Comparison of ENCODE assay signal across 3 cellular contexts in genomic region chr20:61585764-61586163, GRCh38.
TF ChIP-seq lines count a peak whose summit lies in the region.

No MANE protein-coding gene starts in this region.

TF ChIP-seq in HEK293, 187 proteins besides CTCF, POLR2A, EP300 and RAD21 (continued from another document and continues in another):
- TF ChIP-seq ZNF692 (tag by site-specific recombination; IDR thresholded peaks at IDR 0.05) (no peak), ZNF37A (tag by site-specific recombination; IDR thresholded peaks at IDR 0.05) (no peak), ZSCAN4 (tag by site-specific recombination; IDR thresholded peaks at IDR 0.05) (no peak), ZNF560 (tag by site-specific recombination; IDR thresholded peaks at IDR 0.05; ENCODE audit: borderline replicate concordance) (no peak), ZNF155 (tag by site-specific recombination; IDR thresholded peaks at IDR 0.05) (no peak), ZBTB6 (tag by site-specific recombination; IDR thresholded peaks at IDR 0.05) (no peak), ZNF514 (tag by site-specific recombination; IDR thresholded peaks at IDR 0.05) (0 out of 2 replicates have a peak, but pooled peaks have one; percentile 9), BCL6B (tag by site-specific recombination; IDR thresholded peaks at IDR 0.05) (no peak), ZBTB21 (tag by site-specific recombination; IDR thresholded peaks at IDR 0.05) (no peak), ZNF184 (tag by site-specific recombination; IDR thresholded peaks at IDR 0.05) (no peak), ZNF248 (tag by site-specific recombination; IDR thresholded peaks at IDR 0.05) (no peak), ZNF624 (tag by site-specific recombination; IDR thresholded peaks at IDR 0.05) (no peak), ZNF791 (tag by site-specific recombination; IDR thresholded peaks at IDR 0.05) (peak; percentile 71; the same call in 1 of the 2 replicates), ZNF658 (tag by site-specific recombination; IDR thresholded peaks at IDR 0.05) (peak; percentile 33; the same call in 1 of the 2 replicates), SETDB1 (IDR thresholded peaks at IDR 0.05; ENCODE audit: insufficient read length, low read length) (no peak), ZNF544 (tag by site-specific recombination; IDR thresholded peaks at IDR 0.05) (no peak), ZNF701 (tag by site-specific recombination; IDR thresholded peaks at IDR 0.05) (no peak)

TF ChIP-seq in K562, 482 proteins besides CTCF, POLR2A, EP300 and RAD21 (continued from another document and continues in another):
- no peak for TF ChIP-seq MGA (IDR thresholded peaks at IDR 0.05)
- TF ChIP-seq IRF9 (tag; IDR thresholded peaks at IDR 0.05), result no peak
- TF ChIP-seq MBD2 (IDR thresholded peaks at IDR 0.05; ENCODE audit: borderline replicate concordance, low read depth), result no peak
- TF ChIP-seq DIDO1 (tag; IDR thresholded peaks at IDR 0.05; ENCODE audit: low read depth), result no peak
- no peak for TF ChIP-seq GABPA (tag; conservative IDR thresholded peaks at IDR 0.05; ENCODE audit: low read depth)
- no peak for TF ChIP-seq ARNT (IDR thresholded peaks at IDR 0.05)
- no peak for TF ChIP-seq ZNF445 (CRISPR knock-in tag; IDR thresholded peaks at IDR 0.05; ENCODE audit: low read depth)

TF ChIP-seq in H1, 55 proteins besides CTCF, POLR2A, EP300 and RAD21 (continued from another document):
- TF ChIP-seq SIRT6 (IDR thresholded peaks at IDR 0.05; ENCODE audit: low read length) (no peak), BCL11A (IDR thresholded peaks at IDR 0.05; ENCODE audit: low read depth in 2 of 2, low read length in 2 of 2) (no peak), CREB1 (IDR thresholded peaks at IDR 0.05) (no peak), CBX8 (IDR thresholded peaks at IDR 0.05; ENCODE audit: borderline replicate concordance, low read depth, low read length) (no peak), CTBP2 (IDR thresholded peaks at IDR 0.05; ENCODE audit: borderline replicate concordance, insufficient read depth, insufficient read length, low read length) (no peak), BRCA1 (IDR thresholded peaks at IDR 0.05; ENCODE audit: low read depth, low read length) (no peak), GTF2F1 (IDR thresholded peaks at IDR 0.05; ENCODE audit: borderline replicate concordance, low read depth, low read length) (no peak), GABPA (IDR thresholded peaks at IDR 0.05; ENCODE audit: borderline replicate concordance, insufficient read depth, low read length) (no peak), PHF8 (conservative IDR thresholded peaks at IDR 0.05; ENCODE audit: low read depth, low read length) (no peak), ATF3 (IDR thresholded peaks at IDR 0.05; ENCODE audit: insufficient read depth, low read depth, low read length) (no peak), HDAC6 (IDR thresholded peaks at IDR 0.05; ENCODE audit: low read depth, low read length) (no peak)
